9 cellular contexts compared by ENCODE assay signal in genomic region chr2:186256540-186256939, GRCh38.
DNase-seq lines count a peak whose midpoint lies in the region; ATAC-seq, FAIRE-seq and TF ChIP-seq lines count a peak whose summit lies in the region.
"Had no signal": no experiment of that assay in that cellular context is flagged by ENCODE, and none has a peak within 500 bp of the region (broad histone marks: within the 10 kb centered on the region; RNA-seq: fewer than 3 reads in every experiment).

No MANE protein-coding gene starts in this region.

- intact Hi-C loops in left colon (cut with DNase I, micrococcal nuclease) (no loop called here), aorta (cut with DNase I) (no loop called here)

- TF ChIP-seq CTCF in HFFc6 (IDR thresholded peaks at IDR 0.05), result peak; percentile 69

- H3K4me1 ChIP-seq in aorta (ENCODE audit: control insufficient read depth in 1 of 2, insufficient read depth in 2 of 2, low read length in 2 of 2), result no peaks in the 10 kb centered on the region

- H3K27ac Mint-ChIP-seq in HFFc6, result no peak overlapping the region
- H3K27ac Mint-ChIP-seq: T-helper 1 cell treated with Interleukin-12 subunit alpha and Interleukin-12 subunit beta and Interleukin-4 antibody, amounts not matched to agents 30 μg/mL and 1 μg/mL, for 36 hours had no signal

- no peaks in the 10 kb centered on the region for H3K9me3 ChIP-seq in aorta (ENCODE audit: control insufficient read depth, low read length)

- peaks cover 7% of the 10 kb centered on the region; the same call in 1 of the 2 replicates for H3K9me3 Mint-ChIP-seq in HFFc6
- H3K9me3 Mint-ChIP-seq: T-helper 1 cell treated with Interleukin-12 subunit alpha and Interleukin-12 subunit beta and Interleukin-4 antibody, amounts not matched to agents 30 μg/mL and 1 μg/mL, for 36 hours had no signal

- H3K4me1 Mint-ChIP-seq in HFFc6 (ENCODE audit: low read depth), result no peaks in the 10 kb centered on the region

- DNase-seq in HFFc6 (peak; percentile 13), NCI-H2107 (lab: John Stamatoyannopoulos, UW) (peak; percentile 15), astrocyte of the hippocampus (ENCODE audit: low read depth, low spot score) (peak; percentile 67), left colon (no peak), aorta (no peak)
- DNase-seq in stimulated activated CD4-positive, alpha-beta T cell treated with anti-CD3 and anti-CD28 coated beads, Interleukin-1b, Interleukin-23, amount 100 ng/mL, for 48 hours, result no peak

- no peaks in the 10 kb centered on the region for H3K27me3 Mint-ChIP-seq in HFFc6 (ENCODE audit: insufficient read depth)

- no peaks in the 10 kb centered on the region for H3K36me3 Mint-ChIP-seq in HFFc6 (ENCODE audit: low read depth)

- ATAC-seq in left colon (peak; percentile 65), aorta (ENCODE audit: low FRiP score) (no peak), GM18520 (IDR thresholded peaks at IDR 0.05; ENCODE audit: unreplicated experiment) (no peak)

- peak; percentile 96 for FAIRE-seq in G401.6 (lab: Jason Lieb, UNC)

- H3K27me3 ChIP-seq in aorta (ENCODE audit: control insufficient read depth in 1 of 2, insufficient read depth in 2 of 2, low read length in 1 of 2), result no peaks in the 10 kb centered on the region

- H3K27ac ChIP-seq in aorta (ENCODE audit: low read depth in 1 of 2, low read length in 2 of 2), result no peak overlapping the region

- 8 to 19% methylated on average over 1 of the region's 1 CpG for WGBS in aorta, 2 donors

- no peak overlapping the region for H3K4me3 ChIP-seq in aorta (ENCODE audit: low read length in 2 of 2)

- no peak overlapping the region for H3K4me3 Mint-ChIP-seq in HFFc6
- H3K4me3 Mint-ChIP-seq: T-helper 1 cell treated with Interleukin-12 subunit alpha and Interleukin-12 subunit beta and Interleukin-4 antibody, amounts not matched to agents 30 μg/mL and 1 μg/mL, for 36 hours had no signal

- no peaks in the 10 kb centered on the region for H3K36me3 ChIP-seq in aorta (ENCODE audit: control insufficient read depth in 1 of 2, insufficient read depth in 2 of 2, low read length in 1 of 2)

Comparison
In these comparisons a context has a peak if more than half of its experiments do, and no peak if none do; other contexts are left out.
1. DNase-seq: peak in HFFc6 (single experiment), NCI-H2107 (single experiment) and astrocyte of the hippocampus (single experiment); none in left colon (0 of 2), aorta (0 of 2) and stimulated activated CD4-positive, alpha-beta T cell treated with anti-CD3 and anti-CD28 coated beads, Interleukin-1b, Interleukin-23, amount 100 ng/mL, for 48 hours (single experiment).